8 cellular contexts compared by ENCODE assay signal in genomic region chr16:30075503-30076275, GRCh38. TPM values are rescaled to one million over a fixed set of nuclear protein-coding genes. Genes with fewer than 3 reads are reported as not detected.
DNase-seq lines count a peak whose midpoint lies in the region; ATAC-seq and TF ChIP-seq lines count a peak whose summit lies in the region.

TSS of gene PPP4C (plus strand) at chr16:30075994. CDS start at chr16:30076378, 384 bp downstream.

- H2BK15ac ChIP-seq in IMR-90 (ENCODE audit: low read depth, low read length): 0 out of 3 replicates have a peak within 1 kb of the TSS, but pooled peaks have one; percentile 20

- peak within 1 kb of the TSS; percentile 91 to 96 (median 96) for H3K27ac Mint-ChIP-seq in CD14-positive monocyte

- H3K14ac ChIP-seq in IMR-90 (replicated peaks; ENCODE audit: low read depth, low read length): peak within 1 kb of the TSS; percentile 76

- H2AFZ ChIP-seq in IMR-90 (replicated peaks; ENCODE audit: low read length, poor library complexity): peak within 1 kb of the TSS; percentile 96
- peak within 1 kb of the TSS; percentile 69 for H2AFZ ChIP-seq in PC-9

- H4K91ac ChIP-seq in IMR-90 (ENCODE audit: insufficient read depth, low read depth, low read length): peak within 1 kb of the TSS; percentile 63

- no peak for TF ChIP-seq RAD21 in IMR-90 (IDR thresholded peaks at IDR 0.05; ENCODE audit: low read length)

- peak within 1 kb of the TSS; percentile 90 for H3K4me3 Mint-ChIP-seq in CD14-positive monocyte

- H3K9ac ChIP-seq in IMR-90 (ENCODE audit: low read depth, low read length): peak within 1 kb of the TSS; percentile 89
- peak within 1 kb of the TSS; percentile 92 to 93 for H3K9ac ChIP-seq in mucosa of rectum (ENCODE audit: low read depth in 1 of 2, low read length in 2 of 2)

- POLR2A ChIA-PET in IMR-90 (lab: Charles Lee; ENCODE audit: unreplicated experiment): no interaction called here
- POLR2A ChIA-PET in PC-9 (lab: Charles Lee; ENCODE audit: unreplicated experiment): interaction anchor here (0.6 to 0.9 kb wide), 5 partner anchors 14 to 483 kb away, joined by 3 to 6 read pairs (median 4); no protein-coding TSS in a partner anchor

- H3K79me1 ChIP-seq in IMR-90 (ENCODE audit: low read depth in 1 of 2, low read length in 2 of 2): peaks cover 29 to 56% of the 10 kb centered on the region in 2 experiments

- H4K8ac ChIP-seq in IMR-90 (ENCODE audit: low read depth in 2 of 2, low read length in 2 of 2): peak within 1 kb of the TSS; percentile 26 to 85

- H2BK120ac ChIP-seq in IMR-90 (ENCODE audit: low read depth, low read length): no peak within 1 kb of the TSS

- no peak within 1 kb of the TSS; the same call in 1 of the 2 replicates for H3K18ac ChIP-seq in IMR-90 (ENCODE audit: low read depth, low read length)

- peak; percentile 34 for ATAC-seq in GM19468 (IDR thresholded peaks at IDR 0.05; ENCODE audit: extremely low read depth, unreplicated experiment)
- peak; percentile 85 for ATAC-seq in IMR-90 (ENCODE audit: low read depth)

- DNase-seq in CD14-positive monocyte (ENCODE audit: low spot score): peak; percentile 87
- DNase-seq in IMR-90: peak; percentile 88
- DNase-seq in PC-9: peak; percentile 84 to 94
- DNase-seq in activated T-cell treated with anti-CD3 and anti-CD28 coated beads for 48 hours (ENCODE audit: low read depth): peak; percentile 89
- no peak for DNase-seq in epithelial cell of proximal tubule (ENCODE audit: low read depth)
- DNase-seq in stimulated activated CD8-positive, alpha-beta memory T cell treated with anti-CD3 and anti-CD28 coated beads, Interleukin-4, amount 100 ng/mL, for 4 hours (ENCODE audit: low read depth in 2 of 2, low spot score in 1 of 2): peak; percentile 74 to 79

- peak within 1 kb of the TSS; percentile 85 for H3K4me3 ChIP-seq in IMR-90 (ENCODE audit: insufficient read depth, low read depth, low read length)
- H3K4me3 ChIP-seq in PC-9: peak within 1 kb of the TSS; percentile 87
- peak within 1 kb of the TSS; percentile 84 for H3K4me3 ChIP-seq in epithelial cell of proximal tubule (ENCODE audit: low read depth, low read length)
- H3K4me3 ChIP-seq in mucosa of rectum (ENCODE audit: low read length in 2 of 2): peak within 1 kb of the TSS; percentile 85 to 89

- WGBS in IMR-90 (ENCODE audit: extremely low coverage in 2 of 2, insufficient read length in 1 of 2), 2 experiments: 0% methylated on average over 41 of the region's 67 CpGs; no CpG with 5 or more reads in 1 of the 2 experiments

- dilution Hi-C loops in IMR-90 (cut with HindIII; ENCODE audit: low sequenced_read_pairs, unreplicated experiment): no loop called here

- CTCF ChIA-PET in IMR-90 (lab: Yijun Ruan, JAX): interaction anchor here (0.6 kb wide), 2 partner anchors 38 to 373 kb away, joined by 3 read pairs; no protein-coding TSS in a partner anchor
- CTCF ChIA-PET in PC-9 (lab: Charles Lee): interaction anchor here (1.1 kb wide), 1 partner anchor 16 kb away, joined by 3 read pairs; the partner anchor contains the start of gene TBX6

- H2AK9ac ChIP-seq in IMR-90 (replicated peaks; ENCODE audit: low read depth, low read length, poor library complexity): peak within 1 kb of the TSS; percentile 63

- peak within 1 kb of the TSS; percentile 84 for H3K56ac ChIP-seq in IMR-90 (ENCODE audit: extremely low read depth, insufficient read depth, low read length)

- H4K20me1 ChIP-seq in IMR-90 (ENCODE audit: insufficient read depth, low read length) (peaks cover 47% of the 10 kb centered on the region), PC-9 (ENCODE audit: insufficient read depth) (peaks cover 45% of the 10 kb centered on the region)

- H3K36me3 ChIP-seq in IMR-90 (ENCODE audit: control insufficient read depth, insufficient read depth, low read length): peaks cover 49% of the 10 kb centered on the region
- H3K36me3 ChIP-seq in PC-9 (ENCODE audit: low read depth): peaks cover 43% of the 10 kb centered on the region
- peaks cover 34 to 43% of the 10 kb centered on the region in 2 donors for H3K36me3 ChIP-seq in mucosa of rectum (ENCODE audit: control insufficient read depth in 2 of 2, insufficient read depth in 2 of 2, low read length in 2 of 2)

- peaks cover 50 to 63% of the 10 kb centered on the region in 2 donors for H3K36me3 Mint-ChIP-seq in CD14-positive monocyte

- H3F3A ChIP-seq in PC-9 (ENCODE audit: insufficient read depth, low read depth): peaks cover 60% of the 10 kb centered on the region

- H2AK5ac ChIP-seq in IMR-90 (ENCODE audit: low read depth, low read length): peak within 1 kb of the TSS; percentile 95

- peak within 1 kb of the TSS; percentile 80 for H3K4ac ChIP-seq in IMR-90 (ENCODE audit: low read depth, low read length)

- H2BK5ac ChIP-seq in IMR-90 (ENCODE audit: low read depth, low read length, poor library complexity, severe bottlenecking): peak within 1 kb of the TSS; percentile 70

- in situ Hi-C loops in IMR-90 (cut with MboI; ENCODE audit: low sequenced_read_pairs): loop anchor here (10.0 kb wide), 1 partner anchor 329 kb away; the partner anchor contains the start of gene ZNF771

- TF ChIP-seq CTCF in CD14-positive monocyte (IDR thresholded peaks at IDR 0.05): no peak
- TF ChIP-seq CTCF in IMR-90 (conservative IDR thresholded peaks at IDR 0.05; ENCODE audit: low read depth, low read length): 0 out of 2 replicates have a peak, but pooled peaks have one; percentile 11
- no peak for TF ChIP-seq CTCF in PC-9 (conservative IDR thresholded peaks at IDR 0.05)
- TF ChIP-seq CTCF in epithelial cell of proximal tubule (conservative IDR thresholded peaks at IDR 0.05; ENCODE audit: low read depth, low read length): no peak

- H3K9me3 Mint-ChIP-seq in CD14-positive monocyte: peaks cover 0 to 2% (median 0%) of the 10 kb centered on the region in 7 donors

- H4K5ac ChIP-seq in IMR-90 (ENCODE audit: low read depth, low read length): peak within 1 kb of the TSS; percentile 53

- no peaks in the 10 kb centered on the region for H3K9me1 ChIP-seq in IMR-90 (ENCODE audit: insufficient read depth, low read length)

- peaks cover 31% of the 10 kb centered on the region for H3K4me1 Mint-ChIP-seq in CD14-positive monocyte

- H3K27me3 ChIP-seq in IMR-90 (ENCODE audit: control insufficient read depth, insufficient read depth, low read length): no peaks in the 10 kb centered on the region
- H3K27me3 ChIP-seq in PC-9 (ENCODE audit: insufficient read depth, low read depth): no peaks in the 10 kb centered on the region
- no peaks in the 10 kb centered on the region for H3K27me3 ChIP-seq in mucosa of rectum (ENCODE audit: control insufficient read depth in 2 of 2, insufficient read depth in 2 of 2, low read length in 2 of 2)

- TSS peak; percentile 95 for BruUV-seq in IMR-90 (replicated peaks; lab: Mats Ljungman, UMichigan)
- BruUV-seq in PC-9 (replicated peaks; lab: Mats Ljungman, UMichigan): TSS peak; percentile 95

- no peaks in the 10 kb centered on the region for H3K9me3 ChIP-seq in IMR-90 (ENCODE audit: control insufficient read depth, insufficient read depth, low read length)
- H3K9me3 ChIP-seq in PC-9 (ENCODE audit: insufficient read depth, low read depth): no peaks in the 10 kb centered on the region
- no peaks in the 10 kb centered on the region for H3K9me3 ChIP-seq in mucosa of rectum (ENCODE audit: control insufficient read depth in 2 of 2, low read length in 2 of 2)

- H3K23ac ChIP-seq in IMR-90 (ENCODE audit: low read depth, low read length): peak within 1 kb of the TSS; percentile 80; the same call in 1 of the 2 replicates

- intact Hi-C loops in CD14-positive monocyte (cut with micrococcal nuclease) (loop anchor here in 1 of 2 donors (1.0 to 2.0 kb wide), 2 partner anchors 9 to 15 kb away; partner anchors contain the start of gene TBX6), IMR-90 (cut with micrococcal nuclease) (no loop called here), PC-9 (cut with micrococcal nuclease; ENCODE audit: unreplicated experiment) (no loop called here)

- peaks cover 11% of the 10 kb centered on the region for H3K4me1 ChIP-seq in IMR-90 (ENCODE audit: control insufficient read depth, insufficient read depth, low read length)
- H3K4me1 ChIP-seq in PC-9 (replicated peaks; ENCODE audit: insufficient read depth): peaks cover 23% of the 10 kb centered on the region
- H3K4me1 ChIP-seq in mucosa of rectum (ENCODE audit: control insufficient read depth in 2 of 2, insufficient read depth in 2 of 2, low read length in 2 of 2): peaks cover 9 to 14% of the 10 kb centered on the region in 2 donors

- peak within 1 kb of the TSS; percentile 88 for H3K27ac ChIP-seq in IMR-90 (ENCODE audit: insufficient read depth, low read length)
- peak within 1 kb of the TSS; percentile 79 for H3K27ac ChIP-seq in PC-9
- peak within 1 kb of the TSS; percentile 91 to 92 for H3K27ac ChIP-seq in mucosa of rectum (ENCODE audit: low read depth in 2 of 2, low read length in 2 of 2)

- peaks cover 55% of the 10 kb centered on the region for H3K79me2 ChIP-seq in PC-9 (ENCODE audit: low read depth)

- H2BK20ac ChIP-seq in IMR-90 (ENCODE audit: low read depth, low read length): no peak within 1 kb of the TSS

- no peaks in the 10 kb centered on the region for H3K9me2 ChIP-seq in PC-9 (ENCODE audit: insufficient read depth)

- TF ChIP-seq POLR2A in IMR-90 (IDR thresholded peaks at IDR 0.05; ENCODE audit: low read depth, low read length): peak; percentile 88

- H3K27me3 Mint-ChIP-seq in CD14-positive monocyte (ENCODE audit: low read depth in 3 of 3): no peaks in the 10 kb centered on the region

- H3K4me2 ChIP-seq in IMR-90 (ENCODE audit: low read depth, low read length) (peak within 1 kb of the TSS; percentile 99), PC-9 (peak within 1 kb of the TSS; percentile 93)

TF ChIP-seq in IMR-90, 13 proteins besides CTCF, POLR2A, EP300 and RAD21 (continues in another document):
- TF ChIP-seq RCOR1 (IDR thresholded peaks at IDR 0.05; ENCODE audit: insufficient replicate concordance, low read length) (no peak), ELK1 (IDR thresholded peaks at IDR 0.05; ENCODE audit: borderline replicate concordance, low read depth, low read length) (no peak), NFE2L2 (IDR thresholded peaks at IDR 0.05; ENCODE audit: low read depth, low read length) (no peak), BHLHE40 (IDR thresholded peaks at IDR 0.05; ENCODE audit: low read depth, low read length) (no peak), CHD1 (IDR thresholded peaks at IDR 0.05; ENCODE audit: low read depth, low read length) (no peak)

RNA-seq across cellular contexts. Expression of gene PPP4C, which starts in this region (rescaled TPM):
- polyA plus RNA-seq in CD14-positive monocyte: 100 to 1,000 TPM; 279 to 388 TPM
- total RNA-seq in IMR-90 (2012; rRNA removed): 209 and 222 TPM in 2 replicates
- polyA plus RNA-seq in IMR-90 (2012; rRNA removed): 200 and 202 TPM in 2 replicates
- 191 and 310 TPM in 2 replicates for polyA plus RNA-seq in IMR-90 (2012; cell fraction: cytosol; rRNA removed)
- 247 and 358 TPM in 2 replicates for polyA plus RNA-seq in IMR-90 (2012; cell fraction: nucleus; rRNA removed; ENCODE audit: low replicate concordance)
- 246 and 268 TPM in 2 replicates for total RNA-seq in PC-9 (2021)
- 98.4 and 178 TPM in 2 replicates for total RNA-seq in epithelial cell of proximal tubule
